1 cellular context compared by ENCODE assay signal in genomic region chr5:109218767-109219166, GRCh38.
A peak's percentile ranks its signal among the peaks of the same experiment; 100 is the strongest.
TF ChIP-seq lines count a peak whose summit lies in the region.

No MANE protein-coding gene starts in this region.

TF ChIP-seq in SK-N-SH, 30 proteins besides CTCF, POLR2A, EP300 and RAD21 (continued from another document):
- no peak for TF ChIP-seq JUND (IDR thresholded peaks at IDR 0.05)
- TF ChIP-seq TCF12 (IDR thresholded peaks at IDR 0.05), result peak; percentile 36; the same call in 1 of the 2 replicates
- TF ChIP-seq MXI1 (IDR thresholded peaks at IDR 0.05; ENCODE audit: low read depth, low read length), result no peak
- TF ChIP-seq RXRA (IDR thresholded peaks at IDR 0.05; ENCODE audit: borderline replicate concordance, low read depth), result no peak
- TF ChIP-seq SMC3 (IDR thresholded peaks at IDR 0.05; ENCODE audit: low read depth, low read length), result no peak
- TF ChIP-seq NFIC (IDR thresholded peaks at IDR 0.05; ENCODE audit: borderline replicate concordance), result peak; percentile 15; the same call in 1 of the 2 replicates
- TF ChIP-seq SIN3A (IDR thresholded peaks at IDR 0.05; ENCODE audit: borderline replicate concordance, low read depth, low read length), result no peak
